Comparison of ENCODE assay signal across 8 cellular contexts in the genomic region with DNA sequence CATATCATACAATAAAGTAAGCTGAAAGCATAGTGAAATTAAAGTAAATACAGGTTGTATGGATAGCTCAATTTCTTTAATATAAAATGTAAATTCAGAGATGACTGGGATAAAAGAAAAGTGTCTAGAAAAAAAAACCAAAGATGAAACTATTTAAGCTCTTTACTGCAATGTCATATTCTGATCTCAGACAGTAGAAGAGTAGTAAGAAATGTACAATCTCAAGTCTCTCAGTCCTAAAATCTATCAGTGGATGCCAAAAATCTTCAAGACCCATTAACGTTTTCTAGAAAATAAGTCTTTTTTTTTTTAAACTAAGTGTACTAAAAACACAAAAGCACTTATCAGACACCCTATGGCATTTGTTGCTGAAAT. TPM values are rescaled to one million over a fixed set of nuclear protein-coding genes. Genes with fewer than 3 reads are reported as not detected.
DNase-seq lines count a peak whose midpoint lies in the region; ATAC-seq and FAIRE-seq lines count a peak whose summit lies in the region.

No MANE protein-coding gene starts in this region.

- H3K9me3 Mint-ChIP-seq in activated CD4-positive, alpha-beta T cell treated with anti-CD3 and anti-CD28 coated beads, Interleukin-2, amount 10 ng/mL, durations not matched to agents 7 days and 5 days = no peaks in the 10 kb centered on the region

- POLR2A ChIA-PET in activated CD4-positive, alpha-beta T cell treated with anti-CD3 and anti-CD28 coated beads, Interleukin-2, amount 10 ng/mL, durations not matched to agents 7 days and 5 days (lab: Charles Lee) = interaction anchor here (0.7 to 0.9 kb wide), 3 partner anchors 35 to 985 kb away, joined by 3 to 11 read pairs (median 4); a partner anchor contains a TSS

- H3K4me1 ChIP-seq in thymus (ENCODE audit: control insufficient read depth, insufficient read depth, low read length) = peaks cover 4% of the 10 kb centered on the region

- no peaks in the 10 kb centered on the region for H3K36me3 Mint-ChIP-seq in activated CD4-positive, alpha-beta T cell treated with anti-CD3 and anti-CD28 coated beads, Interleukin-2, amount 10 ng/mL, durations not matched to agents 7 days and 5 days (ENCODE audit: low read depth)
- H3K36me3 Mint-ChIP-seq in T-helper 17 cell (ENCODE audit: low read depth) = no peaks in the 10 kb centered on the region

- H3K9me3 ChIP-seq in T-helper 17 cell (ENCODE audit: control insufficient read depth, low read length, poor library complexity, severe bottlenecking) (no peaks in the 10 kb centered on the region), thymus (ENCODE audit: control insufficient read depth) (no peaks in the 10 kb centered on the region)

- peaks cover 13% of the 10 kb centered on the region for H3K27me3 Mint-ChIP-seq in activated CD4-positive, alpha-beta T cell treated with anti-CD3 and anti-CD28 coated beads, Interleukin-2, amount 10 ng/mL, durations not matched to agents 7 days and 5 days
- H3K27me3 Mint-ChIP-seq in T-helper 17 cell = no peaks in the 10 kb centered on the region

- H3K4me3 Mint-ChIP-seq in activated CD4-positive, alpha-beta T cell treated with anti-CD3 and anti-CD28 coated beads, Interleukin-2, amount 10 ng/mL, durations not matched to agents 7 days and 5 days = peak overlapping the region; percentile 68
- peak overlapping the region; percentile 94 for H3K4me3 Mint-ChIP-seq in T-helper 17 cell

- no peak for ATAC-seq in T-helper 17 cell

- peak overlapping the region; percentile 69 for H3K27ac Mint-ChIP-seq in activated CD4-positive, alpha-beta T cell treated with anti-CD3 and anti-CD28 coated beads, Interleukin-2, amount 10 ng/mL, durations not matched to agents 7 days and 5 days
- peak overlapping the region; percentile 87 for H3K27ac Mint-ChIP-seq in T-helper 17 cell

- 3% methylated on average over 1 of the region's 1 CpG for WGBS in thymus

- CTCF ChIA-PET in activated CD4-positive, alpha-beta T cell treated with anti-CD3 and anti-CD28 coated beads, Interleukin-2, amount 10 ng/mL, durations not matched to agents 7 days and 5 days (lab: Charles Lee) = interaction anchor here (0.8 to 1.7 kb wide), 5 partner anchors 11 to 212 kb away, joined by 3 to 4 read pairs (median 4); no protein-coding TSS in a partner anchor

- peaks cover 23% of the 10 kb centered on the region for H3K4me1 Mint-ChIP-seq in activated CD4-positive, alpha-beta T cell treated with anti-CD3 and anti-CD28 coated beads, Interleukin-2, amount 10 ng/mL, durations not matched to agents 7 days and 5 days
- peaks cover 15% of the 10 kb centered on the region for H3K4me1 Mint-ChIP-seq in T-helper 17 cell

- H3K27me3 ChIP-seq in thymus (ENCODE audit: control insufficient read depth, insufficient read depth) = no peaks in the 10 kb centered on the region

- no peak for DNase-seq in activated CD4-positive, alpha-beta T cell treated with anti-CD3 and anti-CD28 coated beads, Interleukin-2, amount 10 ng/mL, durations not matched to agents 7 days and 5 days
- no peak for DNase-seq in activated CD4-positive, alpha-beta T cell treated with anti-CD3 and anti-CD28 coated beads, Interleukin-2, amount 50 U/mL, for 4 hours
- no peak for DNase-seq in T-helper 17 cell
- no peak for DNase-seq in AG08396 (ENCODE audit: low spot score)
- DNase-seq in NCI-H2081 treated with DMSO at 0.1 percent for 48 hours (lab: John Stamatoyannopoulos, UW) = no peak
- no peak for DNase-seq in GM19238 (ENCODE audit: insufficient read length, low spot score)

- peak; percentile 55 for FAIRE-seq in islet of Langerhans (lab: Jason Lieb, UNC)

- H3K36me3 ChIP-seq in thymus (ENCODE audit: control insufficient read depth, insufficient read depth) = no peaks in the 10 kb centered on the region

- H3K4me3 ChIP-seq in thymus (ENCODE audit: low read length) = peak overlapping the region; percentile 38

- H3K27ac ChIP-seq in thymus (ENCODE audit: low read depth) = no peak overlapping the region

RNA-seq across cellular contexts. Expression of a gene that starts 13.8 kb away (rescaled TPM):
- under 1 TPM; 0.21 to 0.25 TPM for total RNA-seq in activated CD4-positive, alpha-beta T cell treated with anti-CD3 and anti-CD28 coated beads, Interleukin-2, amount 10 ng/mL, durations not matched to agents 7 days and 5 days
- total RNA-seq in T-helper 17 cell = not detected
- polyA plus RNA-seq in thymus = 0.80 TPM

RNA-seq across cellular contexts. Expression of a gene that starts 35.1 kb away (rescaled TPM):
- 10 to 100 TPM; 44.8 to 53.5 TPM for total RNA-seq in activated CD4-positive, alpha-beta T cell treated with anti-CD3 and anti-CD28 coated beads, Interleukin-2, amount 10 ng/mL, durations not matched to agents 7 days and 5 days
- total RNA-seq in T-helper 17 cell = 10 to 100 TPM; 55.2 to 62.1 TPM
- 9.9 TPM for polyA plus RNA-seq in thymus

RNA-seq across cellular contexts. Expression of a gene that starts 36.1 kb away (rescaled TPM):
- 10 to 100 TPM; 37.3 to 42.4 TPM for total RNA-seq in activated CD4-positive, alpha-beta T cell treated with anti-CD3 and anti-CD28 coated beads, Interleukin-2, amount 10 ng/mL, durations not matched to agents 7 days and 5 days
- total RNA-seq in T-helper 17 cell = 10 to 100 TPM; 15.5 to 17.0 TPM
- polyA plus RNA-seq in thymus = 113 TPM
